ENCODE assay signal across 1 cellular context in the genomic region with DNA sequence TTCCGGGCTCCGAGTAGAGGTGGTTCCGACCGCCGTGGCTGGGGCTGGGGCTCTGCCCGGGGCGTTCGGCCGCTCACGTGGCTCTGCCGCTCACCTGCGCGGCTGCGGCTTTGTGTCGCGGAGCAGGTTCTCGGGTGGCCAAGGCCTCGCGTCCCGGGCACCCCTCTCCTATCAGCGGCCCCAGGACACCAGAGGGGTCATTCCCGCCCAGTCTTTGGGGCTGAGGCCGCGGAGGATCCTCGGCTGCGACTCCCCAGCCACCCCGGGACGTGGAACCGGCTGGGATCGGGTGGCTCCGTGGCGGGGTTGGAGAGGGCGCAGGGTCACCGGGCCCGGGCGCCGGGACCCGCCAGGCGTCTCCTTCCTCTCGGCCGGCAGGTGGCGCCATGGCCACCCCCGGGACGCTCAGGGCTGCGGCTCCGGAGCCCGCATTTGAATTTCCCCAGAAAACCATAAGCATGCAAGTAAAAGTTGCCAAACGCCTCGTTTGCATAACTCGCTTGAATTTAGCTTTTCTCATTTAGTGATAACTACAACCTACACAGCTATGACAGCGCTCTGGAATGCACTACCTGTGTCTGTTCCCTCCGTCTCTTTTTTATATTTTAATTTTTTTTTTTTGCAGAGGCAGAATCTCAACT.
A peak's percentile ranks its signal among the peaks of the same experiment; 100 is the strongest.
TF ChIP-seq lines count a peak whose summit lies in the region.

No MANE protein-coding gene starts in this region.

TF ChIP-seq in WTC11, 78 proteins besides CTCF, POLR2A, EP300 and RAD21 (continued from another document):
- TF ChIP-seq, protein P1, sequence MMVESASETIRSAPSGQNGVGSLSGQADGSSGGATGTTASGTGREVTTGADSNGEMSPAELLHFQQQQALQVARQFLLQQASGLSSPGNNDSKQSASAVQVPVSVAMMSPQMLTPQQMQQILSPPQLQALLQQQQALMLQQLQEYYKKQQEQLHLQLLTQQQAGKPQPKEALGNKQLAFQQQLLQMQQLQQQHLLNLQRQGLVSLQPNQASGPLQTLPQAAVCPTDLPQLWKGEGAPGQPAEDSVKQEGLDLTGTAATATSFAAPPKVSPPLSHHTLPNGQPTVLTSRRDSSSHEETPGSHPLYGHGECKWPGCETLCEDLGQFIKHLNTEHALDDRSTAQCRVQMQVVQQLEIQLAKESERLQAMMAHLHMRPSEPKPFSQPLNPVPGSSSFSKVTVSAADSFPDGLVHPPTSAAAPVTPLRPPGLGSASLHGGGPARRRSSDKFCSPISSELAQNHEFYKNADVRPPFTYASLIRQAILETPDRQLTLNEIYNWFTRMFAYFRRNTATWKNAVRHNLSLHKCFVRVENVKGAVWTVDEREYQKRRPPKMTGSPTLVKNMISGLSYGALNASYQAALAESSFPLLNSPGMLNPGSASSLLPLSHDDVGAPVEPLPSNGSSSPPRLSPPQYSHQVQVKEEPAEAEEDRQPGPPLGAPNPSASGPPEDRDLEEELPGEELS (CRISPR knock-in tag; IDR thresholded peaks at IDR 0.05), result 0 out of 2 replicates have a peak, but pooled peaks have one; percentile 29
- TF ChIP-seq KAT7 (CRISPR knock-in tag; IDR thresholded peaks at IDR 0.05; ENCODE audit: borderline replicate concordance) (0 out of 2 replicates have a peak, but pooled peaks have one; percentile 34), TEAD1 (CRISPR knock-in tag; IDR thresholded peaks at IDR 0.05) (peak; percentile 38; the same call in 1 of the 2 replicates), FOXP1 (CRISPR knock-in tag; IDR thresholded peaks at IDR 0.05; ENCODE audit: borderline replicate concordance) (peak; percentile 47; the same call in 1 of the 2 replicates), SOX15 (CRISPR knock-in tag; IDR thresholded peaks at IDR 0.05) (no peak), ATF6 (CRISPR knock-in tag; IDR thresholded peaks at IDR 0.05) (no peak), CREB1 (CRISPR knock-in tag; IDR thresholded peaks at IDR 0.05) (0 out of 2 replicates have a peak, but pooled peaks have one; percentile 62), ZNF317 (CRISPR knock-in tag; IDR thresholded peaks at IDR 0.05; ENCODE audit: borderline replicate concordance, low read depth) (0 out of 2 replicates have a peak, but pooled peaks have one; percentile 24), HMGXB4 (CRISPR knock-in tag; IDR thresholded peaks at IDR 0.05) (peak; percentile 98), ZBTB21 (CRISPR knock-in tag; IDR thresholded peaks at IDR 0.05; ENCODE audit: borderline replicate concordance) (no peak), ETV6 (CRISPR knock-in tag; IDR thresholded peaks at IDR 0.05) (0 out of 2 replicates have a peak, but pooled peaks have one; percentile 35)
- TF ChIP-seq, protein P2, sequence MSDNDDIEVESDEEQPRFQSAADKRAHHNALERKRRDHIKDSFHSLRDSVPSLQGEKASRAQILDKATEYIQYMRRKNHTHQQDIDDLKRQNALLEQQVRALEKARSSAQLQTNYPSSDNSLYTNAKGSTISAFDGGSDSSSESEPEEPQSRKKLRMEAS (CRISPR knock-in tag; IDR thresholded peaks at IDR 0.05), result peak; percentile 65; the same call in 1 of the 2 replicates
- TF ChIP-seq, protein P3, sequence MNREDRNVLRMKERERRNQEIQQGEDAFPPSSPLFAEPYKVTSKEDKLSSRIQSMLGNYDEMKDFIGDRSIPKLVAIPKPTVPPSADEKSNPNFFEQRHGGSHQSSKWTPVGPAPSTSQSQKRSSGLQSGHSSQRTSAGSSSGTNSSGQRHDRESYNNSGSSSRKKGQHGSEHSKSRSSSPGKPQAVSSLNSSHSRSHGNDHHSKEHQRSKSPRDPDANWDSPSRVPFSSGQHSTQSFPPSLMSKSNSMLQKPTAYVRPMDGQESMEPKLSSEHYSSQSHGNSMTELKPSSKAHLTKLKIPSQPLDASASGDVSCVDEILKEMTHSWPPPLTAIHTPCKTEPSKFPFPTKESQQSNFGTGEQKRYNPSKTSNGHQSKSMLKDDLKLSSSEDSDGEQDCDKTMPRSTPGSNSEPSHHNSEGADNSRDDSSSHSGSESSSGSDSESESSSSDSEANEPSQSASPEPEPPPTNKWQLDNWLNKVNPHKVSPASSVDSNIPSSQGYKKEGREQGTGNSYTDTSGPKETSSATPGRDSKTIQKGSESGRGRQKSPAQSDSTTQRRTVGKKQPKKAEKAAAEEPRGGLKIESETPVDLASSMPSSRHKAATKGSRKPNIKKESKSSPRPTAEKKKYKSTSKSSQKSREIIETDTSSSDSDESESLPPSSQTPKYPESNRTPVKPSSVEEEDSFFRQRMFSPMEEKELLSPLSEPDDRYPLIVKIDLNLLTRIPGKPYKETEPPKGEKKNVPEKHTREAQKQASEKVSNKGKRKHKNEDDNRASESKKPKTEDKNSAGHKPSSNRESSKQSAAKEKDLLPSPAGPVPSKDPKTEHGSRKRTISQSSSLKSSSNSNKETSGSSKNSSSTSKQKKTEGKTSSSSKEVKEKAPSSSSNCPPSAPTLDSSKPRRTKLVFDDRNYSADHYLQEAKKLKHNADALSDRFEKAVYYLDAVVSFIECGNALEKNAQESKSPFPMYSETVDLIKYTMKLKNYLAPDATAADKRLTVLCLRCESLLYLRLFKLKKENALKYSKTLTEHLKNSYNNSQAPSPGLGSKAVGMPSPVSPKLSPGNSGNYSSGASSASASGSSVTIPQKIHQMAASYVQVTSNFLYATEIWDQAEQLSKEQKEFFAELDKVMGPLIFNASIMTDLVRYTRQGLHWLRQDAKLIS (CRISPR knock-in tag; IDR thresholded peaks at IDR 0.05; ENCODE audit: borderline replicate concordance), result peak; percentile 64; the same call in 1 of the 2 replicates
- TF ChIP-seq, protein P4, sequence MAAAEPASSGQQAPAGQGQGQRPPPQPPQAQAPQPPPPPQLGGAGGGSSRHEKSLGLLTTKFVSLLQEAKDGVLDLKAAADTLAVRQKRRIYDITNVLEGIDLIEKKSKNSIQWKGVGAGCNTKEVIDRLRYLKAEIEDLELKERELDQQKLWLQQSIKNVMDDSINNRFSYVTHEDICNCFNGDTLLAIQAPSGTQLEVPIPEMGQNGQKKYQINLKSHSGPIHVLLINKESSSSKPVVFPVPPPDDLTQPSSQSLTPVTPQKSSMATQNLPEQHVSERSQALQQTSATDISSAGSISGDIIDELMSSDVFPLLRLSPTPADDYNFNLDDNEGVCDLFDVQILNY (CRISPR knock-in tag; IDR thresholded peaks at IDR 0.05), result 0 out of 2 replicates have a peak, but pooled peaks have one; percentile 23
